1 cellular context compared by ENCODE assay signal in genomic region chr1:26035959-26036755, GRCh38.
TF ChIP-seq lines count a peak whose summit lies in the region.

No MANE protein-coding gene starts in this region.

TF ChIP-seq in GM23338, 12 proteins besides CTCF, POLR2A, EP300 and RAD21 (continued from another document):
- no peak for TF ChIP-seq EZH2 (IDR thresholded peaks at IDR 0.05; ENCODE audit: low read depth, unreplicated experiment)
- TF ChIP-seq ZNF114 (CRISPR knock-in tag; IDR thresholded peaks at IDR 0.05) = no peak
- no peak for TF ChIP-seq NANOG (IDR thresholded peaks at IDR 0.05; ENCODE audit: borderline replicate concordance)
- TF ChIP-seq ZNF331 (CRISPR knock-in tag; IDR thresholded peaks at IDR 0.05; ENCODE audit: low read depth) = no peak
- no peak for TF ChIP-seq EZH2phosphoT487 (IDR thresholded peaks at IDR 0.05; ENCODE audit: unreplicated experiment)
- TF ChIP-seq POLR2AphosphoS5 (IDR thresholded peaks at IDR 0.05; ENCODE audit: low read depth) = no peak
- TF ChIP-seq, protein P1, sequence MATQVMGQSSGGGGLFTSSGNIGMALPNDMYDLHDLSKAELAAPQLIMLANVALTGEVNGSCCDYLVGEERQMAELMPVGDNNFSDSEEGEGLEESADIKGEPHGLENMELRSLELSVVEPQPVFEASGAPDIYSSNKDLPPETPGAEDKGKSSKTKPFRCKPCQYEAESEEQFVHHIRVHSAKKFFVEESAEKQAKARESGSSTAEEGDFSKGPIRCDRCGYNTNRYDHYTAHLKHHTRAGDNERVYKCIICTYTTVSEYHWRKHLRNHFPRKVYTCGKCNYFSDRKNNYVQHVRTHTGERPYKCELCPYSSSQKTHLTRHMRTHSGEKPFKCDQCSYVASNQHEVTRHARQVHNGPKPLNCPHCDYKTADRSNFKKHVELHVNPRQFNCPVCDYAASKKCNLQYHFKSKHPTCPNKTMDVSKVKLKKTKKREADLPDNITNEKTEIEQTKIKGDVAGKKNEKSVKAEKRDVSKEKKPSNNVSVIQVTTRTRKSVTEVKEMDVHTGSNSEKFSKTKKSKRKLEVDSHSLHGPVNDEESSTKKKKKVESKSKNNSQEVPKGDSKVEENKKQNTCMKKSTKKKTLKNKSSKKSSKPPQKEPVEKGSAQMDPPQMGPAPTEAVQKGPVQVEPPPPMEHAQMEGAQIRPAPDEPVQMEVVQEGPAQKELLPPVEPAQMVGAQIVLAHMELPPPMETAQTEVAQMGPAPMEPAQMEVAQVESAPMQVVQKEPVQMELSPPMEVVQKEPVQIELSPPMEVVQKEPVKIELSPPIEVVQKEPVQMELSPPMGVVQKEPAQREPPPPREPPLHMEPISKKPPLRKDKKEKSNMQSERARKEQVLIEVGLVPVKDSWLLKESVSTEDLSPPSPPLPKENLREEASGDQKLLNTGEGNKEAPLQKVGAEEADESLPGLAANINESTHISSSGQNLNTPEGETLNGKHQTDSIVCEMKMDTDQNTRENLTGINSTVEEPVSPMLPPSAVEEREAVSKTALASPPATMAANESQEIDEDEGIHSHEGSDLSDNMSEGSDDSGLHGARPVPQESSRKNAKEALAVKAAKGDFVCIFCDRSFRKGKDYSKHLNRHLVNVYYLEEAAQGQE (IDR thresholded peaks at IDR 0.05; ENCODE audit: unreplicated experiment) = no peak
TF ChIP-seq in GM23338: peak in this region for 0.
